12 cellular contexts compared by ENCODE assay signal in the genomic region with DNA sequence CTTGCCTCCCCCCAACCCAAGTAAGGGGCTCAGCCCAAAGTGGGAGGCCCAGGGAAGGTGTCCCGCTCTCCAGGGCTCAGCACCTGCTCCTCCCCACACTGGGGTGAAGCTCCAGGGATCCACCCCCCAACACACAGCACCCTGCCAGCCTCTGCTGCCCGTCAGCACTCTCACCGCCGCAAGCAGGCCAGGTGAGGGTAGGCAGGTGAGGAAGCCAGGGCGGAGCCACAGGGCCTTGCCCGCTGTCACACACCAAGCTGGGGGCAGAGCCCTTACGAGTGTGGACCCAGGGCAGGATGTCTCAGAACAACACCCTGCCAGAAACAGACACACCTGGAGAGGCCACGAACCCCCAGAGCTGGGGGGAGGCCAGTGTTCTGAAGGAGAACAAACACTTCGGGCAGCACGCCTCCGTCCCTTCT. TPM values are rescaled to one million over a fixed set of nuclear protein-coding genes. Genes with fewer than 3 reads are reported as not detected.
A peak's percentile ranks its signal among the peaks of the same experiment; 100 is the strongest.
DNase-seq lines count a peak whose midpoint lies in the region; ATAC-seq and TF ChIP-seq lines count a peak whose summit lies in the region.
"Had no signal": no experiment of that assay in that cellular context is flagged by ENCODE, and none has a peak within 500 bp of the region (broad histone marks: within the 10 kb centered on the region; RNA-seq: fewer than 3 reads in every experiment).

No MANE protein-coding gene starts in this region.

- TF ChIP-seq EP300 in suprapubic skin (IDR thresholded peaks at IDR 0.05), result no peak

- no peak for TF ChIP-seq CTCF in left lung (IDR thresholded peaks at IDR 0.05)
- TF ChIP-seq CTCF in suprapubic skin (IDR thresholded peaks at IDR 0.05), result no peak
- no peak for TF ChIP-seq CTCF in GM20000 (IDR thresholded peaks at IDR 0.05; ENCODE audit: extremely low read depth, missing control alignments)

- no peaks in the 10 kb centered on the region for H3K27me3 Mint-ChIP-seq in activated naive CD8-positive, alpha-beta T cell treated with anti-CD3 and anti-CD28 coated beads, Interleukin-2, amount 50 U/mL, for 24 hours
- H3K27me3 Mint-ChIP-seq: brain had no signal

- ATAC-seq in activated naive CD8-positive, alpha-beta T cell treated with anti-CD3 and anti-CD28 coated beads, Interleukin-2, amount 50 U/mL, for 24 hours, result no peak
- ATAC-seq in left lung (peak; percentile 83), HG03108 (IDR thresholded peaks at IDR 0.05; ENCODE audit: unreplicated experiment) (no peak)
- ATAC-seq: K562 had no signal

- H3K27ac Mint-ChIP-seq in activated naive CD8-positive, alpha-beta T cell treated with anti-CD3 and anti-CD28 coated beads, Interleukin-2, amount 50 U/mL, for 24 hours, result peak overlapping the region; percentile 1
- H3K27ac Mint-ChIP-seq: activated T-helper 2 cell treated with anti-CD3 and anti-CD28 coated beads, Interferon-gamma antibody, Interleukin-2, Interleukin-4, amounts not matched to agents 10 μg/mL and 5 μg/mL and 100 μg/mL, durations not matched to agents 14 hours and 24 hours and 36 hours had no signal

- no peaks in the 10 kb centered on the region for H3K9me3 Mint-ChIP-seq in activated naive CD8-positive, alpha-beta T cell treated with anti-CD3 and anti-CD28 coated beads, Interleukin-2, amount 50 U/mL, for 24 hours
- H3K9me3 Mint-ChIP-seq: activated T-helper 2 cell treated with anti-CD3 and anti-CD28 coated beads, Interferon-gamma antibody, Interleukin-2, Interleukin-4, amounts not matched to agents 10 μg/mL and 5 μg/mL and 100 μg/mL, durations not matched to agents 14 hours and 24 hours and 36 hours had no signal

- intact Hi-C loops in left lung (cut with DNase I), result no loop called here

- H3K36me3 ChIP-seq in left lung, result no peaks in the 10 kb centered on the region
- H3K36me3 ChIP-seq in suprapubic skin, result no peaks in the 10 kb centered on the region
- no peaks in the 10 kb centered on the region for H3K36me3 ChIP-seq in MG63

- H3K9me3 ChIP-seq in left lung (no peaks in the 10 kb centered on the region), suprapubic skin (no peaks in the 10 kb centered on the region), MG63 (no peaks in the 10 kb centered on the region)

- H3K4me1 Mint-ChIP-seq in activated naive CD8-positive, alpha-beta T cell treated with anti-CD3 and anti-CD28 coated beads, Interleukin-2, amount 50 U/mL, for 24 hours, result peaks cover 46% of the 10 kb centered on the region

- DNase-seq in NCI-H2196 (lab: John Stamatoyannopoulos, UW; ENCODE audit: unreplicated experiment), result peak; percentile 6
- no peak for DNase-seq in NCI-H2196 treated with DMSO at 0.1 percent for 48 hours (lab: John Stamatoyannopoulos, UW; ENCODE audit: unreplicated experiment)
- no peak for DNase-seq in activated naive CD8-positive, alpha-beta T cell treated with anti-CD3 and anti-CD28 coated beads, Interleukin-2, amount 50 U/mL, for 24 hours
- DNase-seq in left lung, result peak; percentile 87 to 90
- DNase-seq in suprapubic skin (ENCODE audit: low spot score in 2 of 2), result peak in 1 of 2 donors; percentile 59
- no peak for DNase-seq in MG63
- DNase-seq in GM20000 (ENCODE audit: low spot score), result no peak
- DNase-seq: NCI-H187 had no signal

- peaks cover 22 to 57% of the 10 kb centered on the region in 2 donors for H3K4me1 ChIP-seq in left lung
- H3K4me1 ChIP-seq in suprapubic skin, result peaks cover 69% of the 10 kb centered on the region

- no peaks in the 10 kb centered on the region for H3K27me3 ChIP-seq in left lung
- no peaks in the 10 kb centered on the region for H3K27me3 ChIP-seq in suprapubic skin
- H3K27me3 ChIP-seq in MG63, result no peaks in the 10 kb centered on the region

- H3K27ac ChIP-seq in left lung (peak overlapping the region; percentile 74 to 83), suprapubic skin (peak overlapping the region; percentile 85)

- H3K4me3 ChIP-seq in left lung, result no peak overlapping the region
- H3K4me3 ChIP-seq in suprapubic skin, result no peak overlapping the region
- no peak overlapping the region for H3K4me3 ChIP-seq in MG63
- H3K4me3 ChIP-seq: K562 had no signal

- no peak for TF ChIP-seq POLR2A in suprapubic skin (IDR thresholded peaks at IDR 0.05)

- H3K4me3 Mint-ChIP-seq in activated naive CD8-positive, alpha-beta T cell treated with anti-CD3 and anti-CD28 coated beads, Interleukin-2, amount 50 U/mL, for 24 hours, result no peak overlapping the region
- H3K4me3 Mint-ChIP-seq: brain had no signal

- no peaks in the 10 kb centered on the region for H3K36me3 Mint-ChIP-seq in activated naive CD8-positive, alpha-beta T cell treated with anti-CD3 and anti-CD28 coated beads, Interleukin-2, amount 50 U/mL, for 24 hours (ENCODE audit: low read depth)
- H3K36me3 Mint-ChIP-seq: brain had no signal

- WGBS in suprapubic skin, result 36% methylated on average over 11 of the region's 11 CpGs

RNA-seq across cellular contexts. Expression of a gene that starts 19.5 kb away (rescaled TPM):
- 10 to 100 TPM; 50.6 to 70.6 TPM for total RNA-seq in left lung
- total RNA-seq in suprapubic skin, result 100 to 1,000 TPM in 3 of 4 donors, 10 to 100 TPM in 1; 34.7 to 215 (median 205) TPM
- total RNA-seq in MG63 (2014; rRNA removed; shearing (Covaris generic); ENCODE audit: low replicate concordance), result not detected in 2 replicates

RNA-seq across cellular contexts. Expression of a gene that starts 19.9 kb away (rescaled TPM):
- total RNA-seq in left lung, result 10 to 100 TPM; 51.4 to 69.3 TPM
- total RNA-seq in suprapubic skin, result 10 to 100 TPM; 27.8 to 66.2 (median 51.0) TPM
- total RNA-seq in MG63 (2014; rRNA removed; shearing (Covaris generic); ENCODE audit: low replicate concordance), result 352 and 467 TPM in 2 replicates

Comparison
In these comparisons a context has a peak if more than half of its experiments do, and no peak if none do; other contexts are left out.
1. DNase-seq: peak in NCI-H2196 (single experiment) and left lung (2 of 2); none in NCI-H2196 treated with DMSO at 0.1 percent for 48 hours (single experiment), activated naive CD8-positive, alpha-beta T cell treated with anti-CD3 and anti-CD28 coated beads, Interleukin-2, amount 50 U/mL, for 24 hours (single experiment), MG63 (single experiment) and GM20000 (single experiment).
2. RNA of a gene that starts 19.5 kb away (total RNA-seq): 34.7 to 215 TPM in suprapubic skin and 50.6 to 70.6 TPM in left lung; not detected in MG63; every median in the first group is over 10 times any median in the second.